Comparison of ENCODE assay signal across 22 cellular contexts in genomic region chr11:5383576-5383975, GRCh38. TPM values are rescaled to one million over a fixed set of nuclear protein-coding genes. Genes with fewer than 3 reads are reported as not detected.
DNase-seq lines count a peak whose midpoint lies in the region; ATAC-seq and TF ChIP-seq lines count a peak whose summit lies in the region.
"Had no signal": no experiment of that assay in that cellular context is flagged by ENCODE, and none has a peak within 500 bp of the region (broad histone marks: within the 10 kb centered on the region; RNA-seq: fewer than 3 reads in every experiment).

Gene OR51M1, plus strand, starts transcription at chr11:5383812. Its CDS starts 5,587 bp downstream, at chr11:5389399.

- H3K4ac ChIP-seq in H9 (ENCODE audit: low read depth, low read length) (no peak within 1 kb of the TSS), mesenchymal stem cell (ENCODE audit: low read depth in 1 of 2, low read length in 2 of 2) (no peak within 1 kb of the TSS), neuronal stem cell (ENCODE audit: low read length) (no peak within 1 kb of the TSS)

- H3K27ac ChIP-seq in H9 (ENCODE audit: insufficient read length, low read depth, low read length) (no peak within 1 kb of the TSS), ectodermal cell (ENCODE audit: insufficient read depth, low read depth, low read length, poor library complexity, severe bottlenecking) (peak within 1 kb of the TSS; percentile 75), mesenchymal stem cell (ENCODE audit: low read length, poor library complexity, severe bottlenecking) (no peak within 1 kb of the TSS), neuronal stem cell (replicated peaks; ENCODE audit: low read length) (no peak within 1 kb of the TSS), MM.1S (ENCODE audit: low read length) (no peak within 1 kb of the TSS), left lung (no peak within 1 kb of the TSS)
- H3K27ac ChIP-seq: BLaER1 had no signal

- no peak within 1 kb of the TSS for H3K56ac ChIP-seq in H9 (ENCODE audit: insufficient read length, low read depth, low read length)

- H4K5ac ChIP-seq in H9 (ENCODE audit: insufficient read length, low read depth, low read length), result no peak within 1 kb of the TSS

- H3K4me2 ChIP-seq in H9 (ENCODE audit: insufficient read depth, insufficient read length, low read length) (no peak within 1 kb of the TSS), mesenchymal stem cell (ENCODE audit: low read length, poor library complexity, severe bottlenecking) (no peak within 1 kb of the TSS), neuronal stem cell (ENCODE audit: insufficient read depth, low read length, poor library complexity, severe bottlenecking) (no peak within 1 kb of the TSS), MM.1S (ENCODE audit: low read depth, low read length) (no peak within 1 kb of the TSS)
- H3K4me2 ChIP-seq: BLaER1 had no signal

- DNase-seq in H9, result no peak
- DNase-seq in mesenchymal stem cell, result no peak
- DNase-seq in neuronal stem cell (ENCODE audit: low spot score), result no peak
- no peak for DNase-seq in NOMO-1 (lab: John Stamatoyannopoulos, UW; ENCODE audit: unreplicated experiment in 2 of 2)
- DNase-seq in MM.1S, result no peak
- DNase-seq in NK-92 treated with Interleukin-12 subunit alpha and Interleukin-12 subunit beta, amount 100 ng/mL, for 24 hours (lab: John Stamatoyannopoulos, UW), result no peak
- DNase-seq in left lung, result no peak
- DNase-seq: 8988T; CD4-positive, alpha-beta memory T cell; DMS153; DMS79; GDM1; HCEC 1CT; HFFc6 had no signal

- no peaks in the 10 kb centered on the region for H3F3A ChIP-seq in MM.1S (ENCODE audit: insufficient read depth, low read length)

- no CpG with 5 or more reads among the region's 1 CpG for WGBS in H9 (ENCODE audit: extremely low coverage, insufficient read length, low lambda C conversion rate)
- 23 to 36% methylated on average over 1 of the region's 1 CpG for WGBS in ectodermal cell, 2 experiments
- 30% methylated on average over 1 of the region's 1 CpG for WGBS in mesenchymal stem cell
- WGBS in neuronal stem cell (ENCODE audit: extremely low coverage in 2 of 2, insufficient read length in 2 of 2, insufficient replicate concordance in 1 of 2), 2 donors, result no CpG with 5 or more reads among the region's 1 CpG

- no peaks in the 10 kb centered on the region for H3K27me3 ChIP-seq in H9 (ENCODE audit: insufficient read depth, low read length)
- H3K27me3 ChIP-seq in ectodermal cell (ENCODE audit: control insufficient read depth, insufficient read depth, low read length, poor library complexity, severe bottlenecking), result no peaks in the 10 kb centered on the region
- H3K27me3 ChIP-seq in mesenchymal stem cell (ENCODE audit: control insufficient read depth in 1 of 2, insufficient read depth in 1 of 2, low read length in 2 of 2), result peaks cover 0 to 11% of the 10 kb centered on the region in 2 experiments
- no peaks in the 10 kb centered on the region for H3K27me3 ChIP-seq in neuronal stem cell (ENCODE audit: control insufficient read depth in 3 of 3, insufficient read depth in 3 of 3, low read depth in 1 of 3, low read length in 3 of 3)
- no peaks in the 10 kb centered on the region for H3K27me3 ChIP-seq in MM.1S (replicated peaks; ENCODE audit: insufficient read depth, low read length)
- H3K27me3 ChIP-seq in left lung, result no peaks in the 10 kb centered on the region
- H3K27me3 ChIP-seq: BLaER1 had no signal

- H4K91ac ChIP-seq in H9 (ENCODE audit: insufficient read length, low read depth, low read length) (no peak within 1 kb of the TSS), mesenchymal stem cell (ENCODE audit: low read length) (no peak within 1 kb of the TSS), neuronal stem cell (ENCODE audit: low read depth, low read length, poor library complexity) (no peak within 1 kb of the TSS)

- H2AFZ ChIP-seq in H9 (ENCODE audit: low read length) (no peak within 1 kb of the TSS), mesenchymal stem cell (ENCODE audit: low read depth, low read length) (peak within 1 kb of the TSS; percentile 39), neuronal stem cell (ENCODE audit: low read length) (no peak within 1 kb of the TSS), MM.1S (ENCODE audit: low read length) (no peak within 1 kb of the TSS)

- no peak within 1 kb of the TSS for H3K27ac Mint-ChIP-seq in H9
- H3K27ac Mint-ChIP-seq: CD14-positive monocyte, HFFc6 had no signal

- H3K79me2 ChIP-seq in H9 (ENCODE audit: insufficient read depth, low read length), result no peaks in the 10 kb centered on the region
- H3K79me2 ChIP-seq in MM.1S (ENCODE audit: low read length), result no peaks in the 10 kb centered on the region

- H3K79me1 ChIP-seq in H9 (ENCODE audit: insufficient read depth, low read depth, low read length, poor library complexity, severe bottlenecking) (no peaks in the 10 kb centered on the region), mesenchymal stem cell (replicated peaks; ENCODE audit: low read length, poor library complexity, severe bottlenecking) (no peaks in the 10 kb centered on the region), neuronal stem cell (ENCODE audit: low read depth, low read length) (no peaks in the 10 kb centered on the region)

- H2BK120ac ChIP-seq in H9 (ENCODE audit: low read depth, low read length, poor library complexity, severe bottlenecking) (no peak within 1 kb of the TSS), mesenchymal stem cell (ENCODE audit: low read depth, low read length) (no peak within 1 kb of the TSS), neuronal stem cell (ENCODE audit: low read depth, low read length) (no peak within 1 kb of the TSS)

- ATAC-seq in left lung, result no peak
- ATAC-seq: HepG2 had no signal

- intact Hi-C loops in left lung (cut with DNase I), result loop anchor here in 1 of 2 donors (5.0 kb wide), 1 partner anchor 261 kb away; no protein-coding TSS in a partner anchor

- no peak within 1 kb of the TSS for H3K23ac ChIP-seq in H9 (ENCODE audit: insufficient read length, low read depth, low read length)
- H3K23ac ChIP-seq in mesenchymal stem cell (ENCODE audit: low read length in 2 of 2), result peak within 1 kb of the TSS in 1 of 2 experiments; percentile 72
- H3K23ac ChIP-seq in neuronal stem cell (ENCODE audit: low read depth, low read length, poor library complexity), result no peak within 1 kb of the TSS

- H3K23me2 ChIP-seq in H9 (ENCODE audit: insufficient read length, low read depth, low read length, poor library complexity, severe bottlenecking), result no peaks in the 10 kb centered on the region

- H3K27me3 Mint-ChIP-seq in H9 (ENCODE audit: low read depth), result no peaks in the 10 kb centered on the region; the same call in 1 of the 2 replicates

- H4K20me1 ChIP-seq in H9 (ENCODE audit: control insufficient read depth, insufficient read depth, insufficient read length) (no peaks in the 10 kb centered on the region), MM.1S (ENCODE audit: insufficient read depth, low read length) (no peaks in the 10 kb centered on the region)
- H4K20me1 ChIP-seq: BLaER1 had no signal

- H3K4me1 Mint-ChIP-seq in H9, result peaks cover 17 to 20% of the 10 kb centered on the region in 2 experiments
- H3K4me1 Mint-ChIP-seq: CD14-positive monocyte; CD4-positive, alpha-beta memory T cell; IgD-negative memory B cell had no signal

- TF ChIP-seq CTCF in H9 (conservative IDR thresholded peaks at IDR 0.05) (no peak), MM.1S (IDR thresholded peaks at IDR 0.05; ENCODE audit: low read length) (no peak), left lung (IDR thresholded peaks at IDR 0.05) (no peak)

- H3K4me3 Mint-ChIP-seq in H9, result no peak within 1 kb of the TSS
- H3K4me3 Mint-ChIP-seq: CD14-positive monocyte; CD4-positive, alpha-beta memory T cell; HFFc6; IgD-negative memory B cell had no signal

- H2BK12ac ChIP-seq in H9 (ENCODE audit: insufficient read length, low read depth, low read length) (no peak within 1 kb of the TSS), mesenchymal stem cell (ENCODE audit: low read length in 2 of 2) (no peak within 1 kb of the TSS), neuronal stem cell (ENCODE audit: low read length) (no peak within 1 kb of the TSS)

- H3K36me3 ChIP-seq in ectodermal cell (ENCODE audit: control insufficient read depth, insufficient read depth, low read length), result no peaks in the 10 kb centered on the region
- no peaks in the 10 kb centered on the region for H3K36me3 ChIP-seq in mesenchymal stem cell (ENCODE audit: control insufficient read depth in 1 of 2, insufficient read depth in 2 of 2, low read depth in 1 of 2, low read length in 2 of 2)
- H3K36me3 ChIP-seq in neuronal stem cell (replicated peaks in 1 of 2; ENCODE audit: control insufficient read depth in 2 of 2, insufficient read depth in 2 of 2, low read length in 2 of 2), result no peaks in the 10 kb centered on the region
- no peaks in the 10 kb centered on the region for H3K36me3 ChIP-seq in MM.1S (replicated peaks; ENCODE audit: insufficient read depth, low read length)
- no peaks in the 10 kb centered on the region for H3K36me3 ChIP-seq in left lung
- H3K36me3 ChIP-seq: BLaER1 had no signal

- H2BK5ac ChIP-seq in H9 (ENCODE audit: insufficient read length, low read length) (no peak within 1 kb of the TSS), mesenchymal stem cell (ENCODE audit: low read depth, low read length, poor library complexity, severe bottlenecking) (no peak within 1 kb of the TSS), neuronal stem cell (ENCODE audit: low read length) (no peak within 1 kb of the TSS)

- H3K9me2 ChIP-seq in MM.1S (replicated peaks; ENCODE audit: insufficient read depth, low read length), result no peaks in the 10 kb centered on the region

- H3K14ac ChIP-seq in H9 (ENCODE audit: insufficient read depth, low read length), result 0 out of 2 replicates have a peak within 1 kb of the TSS, but pooled peaks have one; percentile 53
- H3K14ac ChIP-seq in mesenchymal stem cell (ENCODE audit: low read length in 2 of 2), result no peak within 1 kb of the TSS
- no peak within 1 kb of the TSS for H3K14ac ChIP-seq in neuronal stem cell (ENCODE audit: low read length)

- H3K9ac ChIP-seq in H9 (ENCODE audit: extremely low read depth, insufficient read length, low read length), result no peak within 1 kb of the TSS
- no peak within 1 kb of the TSS for H3K9ac ChIP-seq in mesenchymal stem cell (ENCODE audit: low read length)
- no peak within 1 kb of the TSS for H3K9ac ChIP-seq in neuronal stem cell (ENCODE audit: low read depth, low read length, poor library complexity)
- no peak within 1 kb of the TSS for H3K9ac ChIP-seq in MM.1S (ENCODE audit: low read length)
- H3K9ac ChIP-seq: BLaER1 had no signal

- H3K18ac ChIP-seq in H9 (ENCODE audit: insufficient read length, low read depth, low read length) (no peak within 1 kb of the TSS), mesenchymal stem cell (ENCODE audit: low read depth in 1 of 2, low read length in 2 of 2) (no peak within 1 kb of the TSS), neuronal stem cell (ENCODE audit: low read length) (peak within 1 kb of the TSS; percentile 1)

- H2AK5ac ChIP-seq in H9 (ENCODE audit: insufficient read length, low read length) (no peak within 1 kb of the TSS), mesenchymal stem cell (ENCODE audit: low read length, severe bottlenecking) (no peak within 1 kb of the TSS), neuronal stem cell (ENCODE audit: low read depth, low read length) (no peak within 1 kb of the TSS)

- H3K4me1 ChIP-seq in H9 (ENCODE audit: insufficient read depth, low read length), result peaks cover 2% of the 10 kb centered on the region; the same call in 1 of the 2 replicates
- peaks cover 17% of the 10 kb centered on the region for H3K4me1 ChIP-seq in ectodermal cell (ENCODE audit: control insufficient read depth, insufficient read depth, low read length)
- no peaks in the 10 kb centered on the region for H3K4me1 ChIP-seq in mesenchymal stem cell (ENCODE audit: control insufficient read depth, insufficient read depth, low read depth, low read length)
- H3K4me1 ChIP-seq in neuronal stem cell (ENCODE audit: control insufficient read depth in 2 of 2, insufficient read depth in 1 of 2, low read depth in 1 of 2, low read length in 2 of 2), result peaks cover 0 to 2% of the 10 kb centered on the region in 2 donors
- H3K4me1 ChIP-seq in MM.1S (ENCODE audit: low read length), result no peaks in the 10 kb centered on the region
- H3K4me1 ChIP-seq in left lung, result no peaks in the 10 kb centered on the region
- H3K4me1 ChIP-seq: BLaER1 had no signal

- H3K36me3 Mint-ChIP-seq in H9 (ENCODE audit: insufficient read depth in 1 of 3, low read depth in 3 of 3), result no peaks in the 10 kb centered on the region
- H3K36me3 Mint-ChIP-seq: CD14-positive monocyte; CD4-positive, alpha-beta memory T cell; IgD-negative memory B cell had no signal

- H3K9me3 ChIP-seq in H9 (ENCODE audit: control insufficient read depth, low read depth, low read length) (no peaks in the 10 kb centered on the region), ectodermal cell (ENCODE audit: control insufficient read depth, low read length) (no peaks in the 10 kb centered on the region), mesenchymal stem cell (ENCODE audit: control insufficient read depth, low read length) (no peaks in the 10 kb centered on the region), neuronal stem cell (replicated peaks in 1 of 2; ENCODE audit: control insufficient read depth in 2 of 2, insufficient read depth in 1 of 2, low read depth in 1 of 2, low read length in 2 of 2) (no peaks in the 10 kb centered on the region), MM.1S (replicated peaks; ENCODE audit: insufficient read depth, low read length) (no peaks in the 10 kb centered on the region), left lung (no peaks in the 10 kb centered on the region)
- H3K9me3 ChIP-seq: BLaER1 had no signal

- H4K8ac ChIP-seq in H9 (replicated peaks; ENCODE audit: insufficient read length, low read depth, low read length) (no peak within 1 kb of the TSS), mesenchymal stem cell (ENCODE audit: low read length) (no peak within 1 kb of the TSS), neuronal stem cell (ENCODE audit: low read depth, low read length) (no peak within 1 kb of the TSS)

- no peak within 1 kb of the TSS for H2BK20ac ChIP-seq in H9 (ENCODE audit: low read depth, low read length, poor library complexity, severe bottlenecking)

- no peak within 1 kb of the TSS for H3T11ph ChIP-seq in H9 (ENCODE audit: low read length)

- no peak within 1 kb of the TSS for H3K4me3 ChIP-seq in ectodermal cell (ENCODE audit: insufficient read depth, low read depth, low read length)
- no peak within 1 kb of the TSS for H3K4me3 ChIP-seq in mesenchymal stem cell (ENCODE audit: insufficient read depth in 1 of 2, low read depth in 1 of 2, low read length in 2 of 2)
- no peak within 1 kb of the TSS for H3K4me3 ChIP-seq in neuronal stem cell (ENCODE audit: low read length in 2 of 2)
- H3K4me3 ChIP-seq in MM.1S (ENCODE audit: low read length), result no peak within 1 kb of the TSS
- H3K4me3 ChIP-seq in left lung, result no peak within 1 kb of the TSS
- H3K4me3 ChIP-seq: BLaER1 had no signal

- H2BK15ac ChIP-seq in H9 (ENCODE audit: low read depth, low read length) (no peak within 1 kb of the TSS), mesenchymal stem cell (ENCODE audit: low read depth, poor library complexity, severe bottlenecking) (no peak within 1 kb of the TSS), neuronal stem cell (ENCODE audit: low read length) (no peak within 1 kb of the TSS)

- H3K9me3 Mint-ChIP-seq in H9, result no peaks in the 10 kb centered on the region; a peak in 1 of 5 replicates
- H3K9me3 Mint-ChIP-seq: CD4-positive, alpha-beta memory T cell; HFFc6; IgD-negative memory B cell had no signal

RNA-seq across cellular contexts. Expression of gene OR51M1, which starts in this region (rescaled TPM):
- total RNA-seq in H9 (2021) (not detected in 2 replicates), left lung (not detected)
- polyA plus RNA-seq in ectodermal cell (2013, experiment 1 of 4), result 0.15 TPM
- 0.07 TPM for polyA plus RNA-seq in ectodermal cell (2013, experiment 2 of 4)
- polyA plus RNA-seq in ectodermal cell (2013, experiment 3 of 4), result not detected
- polyA plus RNA-seq in ectodermal cell (2013, experiment 4 of 4), result not detected
- not detected for polyA plus RNA-seq in mesenchymal stem cell (2013, experiment 1 of 2)
- not detected for polyA plus RNA-seq in mesenchymal stem cell (2013, experiment 2 of 2)
- not detected for polyA plus RNA-seq in neuronal stem cell (2013, experiment 1 of 2)
- not detected for polyA plus RNA-seq in neuronal stem cell (2013, experiment 2 of 2)
- total RNA-seq: A673; CD4-positive, alpha-beta memory T cell; Daoy; H4; HepG2 had no signal
- polyA plus RNA-seq: CD14-positive monocyte; CD4-positive, alpha-beta memory T cell; HepG2; IgD-negative memory B cell had no signal
